In genomic region chr3:142270407-142270806, GRCh38 we compare ENCODE assay signal across 11 cellular contexts. TPM values are rescaled to one million over a fixed set of nuclear protein-coding genes. Genes with fewer than 3 reads are reported as not detected.
DNase-seq lines count a peak whose midpoint lies in the region; ATAC-seq and TF ChIP-seq lines count a peak whose summit lies in the region.
"Had no signal": no experiment of that assay in that cellular context is flagged by ENCODE, and none has a peak within 500 bp of the region (broad histone marks: within the 10 kb centered on the region; RNA-seq: fewer than 3 reads in every experiment).

No MANE protein-coding gene starts in this region.

- H4K20me1 ChIP-seq in Loucy (ENCODE audit: insufficient read depth, low read length, poor library complexity, severe bottlenecking) (no peaks in the 10 kb centered on the region), neural progenitor cell (ENCODE audit: low read depth) (no peaks in the 10 kb centered on the region)

- DNase-seq in activated CD4-positive, alpha-beta T cell treated with anti-CD3 and anti-CD28 coated beads for 36 hours = peak; percentile 25
- no peak for DNase-seq in activated CD4-positive, alpha-beta T cell treated with anti-CD3 and anti-CD28 coated beads, Interleukin-2, amount 50 U/mL, for 4 hours
- DNase-seq in activated T-cell treated with anti-CD3 and anti-CD28 coated beads, Interleukin-2, amount 50 U/mL, for 48 hours = peak; percentile 26 to 36
- DNase-seq in neural progenitor cell (ENCODE audit: low spot score) = no peak
- DNase-seq in lower leg skin (ENCODE audit: low spot score in 2 of 2) = no peak
- no peak for DNase-seq in cortex of kidney (lab: John Stamatoyannopoulos, UW)
- no peak for DNase-seq in dermis blood vessel endothelial cell
- DNase-seq: heart right ventricle, NCI-H226 had no signal

- POLR2A ChIA-PET in activated CD4-positive, alpha-beta T cell treated with anti-CD3 and anti-CD28 coated beads for 36 hours (lab: Charles Lee) = interaction anchor here (1.1 kb wide), 1 partner anchor 9 kb away, joined by 3 read pairs; no protein-coding TSS in a partner anchor

- H2AFZ ChIP-seq in Loucy (ENCODE audit: low read length) (no peak overlapping the region), neural progenitor cell (replicated peaks) (no peak overlapping the region)

- H3K9me3 ChIP-seq in Loucy (ENCODE audit: insufficient read depth, low read depth, low read length) (no peaks in the 10 kb centered on the region), neural progenitor cell (ENCODE audit: low read depth) (no peaks in the 10 kb centered on the region)
- H3K9me3 ChIP-seq: thoracic aorta had no signal

- H3K79me2 ChIP-seq in Loucy (ENCODE audit: insufficient read depth, low read length) (no peaks in the 10 kb centered on the region), neural progenitor cell (ENCODE audit: low read depth) (no peaks in the 10 kb centered on the region)

- H3K36me3 Mint-ChIP-seq in activated CD4-positive, alpha-beta T cell treated with anti-CD3 and anti-CD28 coated beads for 36 hours (ENCODE audit: low read depth) = no peaks in the 10 kb centered on the region
- H3K36me3 Mint-ChIP-seq in neural progenitor cell = no peaks in the 10 kb centered on the region

- WGBS in lower leg skin, 2 donors = 72 to 81% methylated on average over 3 of the region's 3 CpGs

- H3K4me1 Mint-ChIP-seq in activated CD4-positive, alpha-beta T cell treated with anti-CD3 and anti-CD28 coated beads for 36 hours = peaks cover 11% of the 10 kb centered on the region
- no peaks in the 10 kb centered on the region for H3K4me1 Mint-ChIP-seq in neural progenitor cell

- peaks cover 3% of the 10 kb centered on the region for H3K9me3 Mint-ChIP-seq in activated CD4-positive, alpha-beta T cell treated with anti-CD3 and anti-CD28 coated beads for 36 hours (ENCODE audit: low read depth)
- H3K9me3 Mint-ChIP-seq in neural progenitor cell = no peaks in the 10 kb centered on the region

- peak overlapping the region; percentile 5 for H3K4me2 ChIP-seq in Loucy (ENCODE audit: low read depth, low read length, poor library complexity, severe bottlenecking)
- no peak overlapping the region for H3K4me2 ChIP-seq in neural progenitor cell

- peaks cover 20% of the 10 kb centered on the region for H3K4me1 ChIP-seq in Loucy (ENCODE audit: insufficient read depth, low read length, poor library complexity, severe bottlenecking)
- peaks cover 7% of the 10 kb centered on the region for H3K4me1 ChIP-seq in neural progenitor cell

- H3K9ac ChIP-seq in Loucy (ENCODE audit: low read depth, low read length, poor library complexity, severe bottlenecking) (no peak overlapping the region), neural progenitor cell (no peak overlapping the region)

- H3F3A ChIP-seq in Loucy (ENCODE audit: low read depth) (0 out of 2 replicates have a peak, but pooled peaks cover 4% of the 10 kb centered on the region), neural progenitor cell (ENCODE audit: low read depth) (no peaks in the 10 kb centered on the region)

- ATAC-seq in activated CD4-positive, alpha-beta T cell treated with anti-CD3 and anti-CD28 coated beads for 36 hours = peak; percentile 90

- TF ChIP-seq CTCF in Loucy (conservative IDR thresholded peaks at IDR 0.05; ENCODE audit: low read length) (peak; percentile 33), neural progenitor cell (IDR thresholded peaks at IDR 0.05) (peak; percentile 11), lower leg skin (IDR thresholded peaks at IDR 0.05) (no peak)

- H3K9me2 ChIP-seq in Loucy (replicated peaks; ENCODE audit: low read depth, low read length) = no peaks in the 10 kb centered on the region

- no peak for TF ChIP-seq POLR2A in lower leg skin (IDR thresholded peaks at IDR 0.05)

- H3K27me3 Mint-ChIP-seq in activated CD4-positive, alpha-beta T cell treated with anti-CD3 and anti-CD28 coated beads for 36 hours = no peaks in the 10 kb centered on the region
- H3K27me3 Mint-ChIP-seq in neural progenitor cell (ENCODE audit: insufficient read depth, low read depth) = peaks cover 4% of the 10 kb centered on the region

- H3K27ac ChIP-seq in neural progenitor cell = no peak overlapping the region
- H3K27ac ChIP-seq: thoracic aorta had no signal

- CTCF ChIA-PET in activated CD4-positive, alpha-beta T cell treated with anti-CD3 and anti-CD28 coated beads for 36 hours (lab: Charles Lee) = interaction anchor here (0.7 to 1.3 kb wide), 3 partner anchors 26 to 97 kb away, joined by 3 read pairs; no protein-coding TSS in a partner anchor

- intact Hi-C loops in activated CD4-positive, alpha-beta T cell treated with anti-CD3 and anti-CD28 coated beads for 36 hours (cut with DNase I, micrococcal nuclease) = no loop called here
- intact Hi-C loops in lower leg skin (cut with DNase I; ENCODE audit: low total_unique reads) = no loop called here

- H3K4me3 Mint-ChIP-seq in activated CD4-positive, alpha-beta T cell treated with anti-CD3 and anti-CD28 coated beads for 36 hours = no peak overlapping the region
- no peak overlapping the region for H3K4me3 Mint-ChIP-seq in neural progenitor cell

- H3K36me3 ChIP-seq in Loucy (ENCODE audit: insufficient read depth, low read length) (no peaks in the 10 kb centered on the region), neural progenitor cell (no peaks in the 10 kb centered on the region)
- H3K36me3 ChIP-seq: heart right ventricle, thoracic aorta had no signal

- H3K4me3 ChIP-seq in Loucy (ENCODE audit: low read length, poor library complexity, severe bottlenecking) (no peak overlapping the region), neural progenitor cell (no peak overlapping the region), lower leg skin (ENCODE audit: low read depth, poor library complexity, severe bottlenecking) (no peak overlapping the region)
- H3K4me3 ChIP-seq: heart right ventricle, thoracic aorta had no signal

- H3K27me3 ChIP-seq in Loucy (ENCODE audit: insufficient read depth, low read length, poor library complexity, severe bottlenecking) (no peaks in the 10 kb centered on the region), neural progenitor cell (no peaks in the 10 kb centered on the region)
- H3K27me3 ChIP-seq: heart right ventricle had no signal

- H3K27ac Mint-ChIP-seq in activated CD4-positive, alpha-beta T cell treated with anti-CD3 and anti-CD28 coated beads for 36 hours = no peak overlapping the region
- H3K27ac Mint-ChIP-seq in neural progenitor cell = no peak overlapping the region

RNA-seq across cellular contexts. Expression of gene GK5, which starts 45.0 kb away (rescaled TPM):
- total RNA-seq in activated CD4-positive, alpha-beta T cell treated with anti-CD3 and anti-CD28 coated beads for 36 hours = 10 to 100 TPM; 10.3 to 13.2 TPM
- total RNA-seq in neural progenitor cell (ENCODE audit: low replicate concordance) (22.7 and 35.7 TPM in 2 replicates), lower leg skin (10 to 100 TPM; 19.2 to 33.7 (median 21.9) TPM), dermis blood vessel endothelial cell (6.5 and 8.8 TPM in 2 replicates)

Comparison
In these comparisons a context has a peak if more than half of its experiments do, and no peak if none do; other contexts are left out.
1. DNase-seq: peak in activated CD4-positive, alpha-beta T cell treated with anti-CD3 and anti-CD28 coated beads for 36 hours (single experiment) and activated T-cell treated with anti-CD3 and anti-CD28 coated beads, Interleukin-2, amount 50 U/mL, for 48 hours (2 of 2); none in activated CD4-positive, alpha-beta T cell treated with anti-CD3 and anti-CD28 coated beads, Interleukin-2, amount 50 U/mL, for 4 hours (0 of 2), neural progenitor cell (single experiment), lower leg skin (0 of 2), cortex of kidney (single experiment) and dermis blood vessel endothelial cell (single experiment).
2. CTCF ChIP-seq: peak in Loucy (single experiment) and neural progenitor cell (single experiment); none in lower leg skin (0 of 3).